Comparison of ENCODE assay signal across 1 cellular context in genomic region chr3:121834734-121835709, GRCh38.
TF ChIP-seq lines count a peak whose summit lies in the region.

TSS of gene EAF2 (plus strand) at chr3:121835209. CDS start at chr3:121835286, 77 bp downstream.
TSS of gene IQCB1 (minus strand) at chr3:121835060. CDS start at chr3:121828960, 6,100 bp downstream.

TF ChIP-seq in HEK293, 187 proteins besides CTCF, POLR2A, EP300 and RAD21 (continued from another document and continues in another):
- TF ChIP-seq KLF7 (tag by site-specific recombination; IDR thresholded peaks at IDR 0.05; ENCODE audit: borderline replicate concordance) = no peak
- TF ChIP-seq SETDB1 (IDR thresholded peaks at IDR 0.05; ENCODE audit: insufficient read length, low read length) = no peak
- peak; percentile 18 for TF ChIP-seq ZBTB26 (tag by site-specific recombination; optimal IDR thresholded peaks at IDR 0.05)
- TF ChIP-seq ZBTB48 (tag by site-specific recombination; IDR thresholded peaks at IDR 0.05) = peak; percentile 65; the same call in 1 of the 2 replicates
- TF ChIP-seq, protein P1, sequence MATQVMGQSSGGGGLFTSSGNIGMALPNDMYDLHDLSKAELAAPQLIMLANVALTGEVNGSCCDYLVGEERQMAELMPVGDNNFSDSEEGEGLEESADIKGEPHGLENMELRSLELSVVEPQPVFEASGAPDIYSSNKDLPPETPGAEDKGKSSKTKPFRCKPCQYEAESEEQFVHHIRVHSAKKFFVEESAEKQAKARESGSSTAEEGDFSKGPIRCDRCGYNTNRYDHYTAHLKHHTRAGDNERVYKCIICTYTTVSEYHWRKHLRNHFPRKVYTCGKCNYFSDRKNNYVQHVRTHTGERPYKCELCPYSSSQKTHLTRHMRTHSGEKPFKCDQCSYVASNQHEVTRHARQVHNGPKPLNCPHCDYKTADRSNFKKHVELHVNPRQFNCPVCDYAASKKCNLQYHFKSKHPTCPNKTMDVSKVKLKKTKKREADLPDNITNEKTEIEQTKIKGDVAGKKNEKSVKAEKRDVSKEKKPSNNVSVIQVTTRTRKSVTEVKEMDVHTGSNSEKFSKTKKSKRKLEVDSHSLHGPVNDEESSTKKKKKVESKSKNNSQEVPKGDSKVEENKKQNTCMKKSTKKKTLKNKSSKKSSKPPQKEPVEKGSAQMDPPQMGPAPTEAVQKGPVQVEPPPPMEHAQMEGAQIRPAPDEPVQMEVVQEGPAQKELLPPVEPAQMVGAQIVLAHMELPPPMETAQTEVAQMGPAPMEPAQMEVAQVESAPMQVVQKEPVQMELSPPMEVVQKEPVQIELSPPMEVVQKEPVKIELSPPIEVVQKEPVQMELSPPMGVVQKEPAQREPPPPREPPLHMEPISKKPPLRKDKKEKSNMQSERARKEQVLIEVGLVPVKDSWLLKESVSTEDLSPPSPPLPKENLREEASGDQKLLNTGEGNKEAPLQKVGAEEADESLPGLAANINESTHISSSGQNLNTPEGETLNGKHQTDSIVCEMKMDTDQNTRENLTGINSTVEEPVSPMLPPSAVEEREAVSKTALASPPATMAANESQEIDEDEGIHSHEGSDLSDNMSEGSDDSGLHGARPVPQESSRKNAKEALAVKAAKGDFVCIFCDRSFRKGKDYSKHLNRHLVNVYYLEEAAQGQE (tag by site-specific recombination; IDR thresholded peaks at IDR 0.05) = peak; percentile 55; the same call in 1 of the 2 replicates
- TF ChIP-seq ZSCAN30 (tag by site-specific recombination; IDR thresholded peaks at IDR 0.05) = no peak
- no peak for TF ChIP-seq ZNF214 (tag by site-specific recombination; IDR thresholded peaks at IDR 0.05; ENCODE audit: borderline replicate concordance)
- no peak for TF ChIP-seq ZNF830 (tag by site-specific recombination; IDR thresholded peaks at IDR 0.05; ENCODE audit: low read depth)
- TF ChIP-seq, protein P2, sequence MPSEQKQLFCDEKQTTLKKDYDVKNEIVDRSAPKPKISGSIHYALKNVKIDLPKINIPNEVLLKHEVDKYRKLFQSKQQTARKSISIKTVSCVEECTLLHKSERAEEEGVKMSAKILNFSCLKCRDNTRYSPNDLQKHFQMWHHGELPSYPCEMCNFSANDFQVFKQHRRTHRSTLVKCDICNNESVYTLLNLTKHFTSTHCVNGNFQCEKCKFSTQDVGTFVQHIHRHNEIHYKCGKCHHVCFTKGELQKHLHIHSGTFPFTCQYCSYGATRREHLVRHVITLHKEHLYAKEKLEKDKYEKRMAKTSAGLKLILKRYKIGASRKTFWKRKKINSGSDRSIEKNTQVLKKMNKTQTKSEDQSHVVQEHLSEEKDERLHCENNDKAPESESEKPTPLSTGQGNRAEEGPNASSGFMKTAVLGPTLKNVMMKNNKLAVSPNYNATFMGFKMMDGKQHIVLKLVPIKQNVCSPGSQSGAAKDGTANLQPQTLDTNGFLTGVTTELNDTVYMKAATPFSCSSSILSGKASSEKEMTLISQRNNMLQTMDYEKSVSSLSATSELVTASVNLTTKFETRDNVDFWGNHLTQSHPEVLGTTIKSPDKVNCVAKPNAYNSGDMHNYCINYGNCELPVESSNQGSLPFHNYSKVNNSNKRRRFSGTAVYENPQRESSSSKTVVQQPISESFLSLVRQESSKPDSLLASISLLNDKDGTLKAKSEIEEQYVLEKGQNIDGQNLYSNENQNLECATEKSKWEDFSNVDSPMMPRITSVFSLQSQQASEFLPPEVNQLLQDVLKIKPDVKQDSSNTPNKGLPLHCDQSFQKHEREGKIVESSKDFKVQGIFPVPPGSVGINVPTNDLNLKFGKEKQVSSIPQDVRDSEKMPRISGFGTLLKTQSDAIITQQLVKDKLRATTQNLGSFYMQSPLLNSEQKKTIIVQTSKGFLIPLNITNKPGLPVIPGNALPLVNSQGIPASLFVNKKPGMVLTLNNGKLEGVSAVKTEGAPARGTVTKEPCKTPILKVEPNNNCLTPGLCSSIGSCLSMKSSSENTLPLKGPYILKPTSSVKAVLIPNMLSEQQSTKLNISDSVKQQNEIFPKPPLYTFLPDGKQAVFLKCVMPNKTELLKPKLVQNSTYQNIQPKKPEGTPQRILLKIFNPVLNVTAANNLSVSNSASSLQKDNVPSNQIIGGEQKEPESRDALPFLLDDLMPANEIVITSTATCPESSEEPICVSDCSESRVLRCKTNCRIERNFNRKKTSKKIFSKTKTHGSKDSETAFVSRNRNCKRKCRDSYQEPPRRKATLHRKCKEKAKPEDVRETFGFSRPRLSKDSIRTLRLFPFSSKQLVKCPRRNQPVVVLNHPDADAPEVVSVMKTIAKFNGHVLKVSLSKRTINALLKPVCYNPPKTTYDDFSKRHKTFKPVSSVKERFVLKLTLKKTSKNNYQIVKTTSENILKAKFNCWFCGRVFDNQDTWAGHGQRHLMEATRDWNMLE (tag by site-specific recombination; conservative IDR thresholded peaks at IDR 0.05; ENCODE audit: low read depth) = no peak
- 0 out of 2 replicates have a peak, but pooled peaks have one; percentile 28 for TF ChIP-seq KLF16 (tag by site-specific recombination; IDR thresholded peaks at IDR 0.05)
- no peak for TF ChIP-seq GLI4 (tag by site-specific recombination; IDR thresholded peaks at IDR 0.05)
- peak; percentile 33; the same call in 1 of the 2 replicates for TF ChIP-seq ZIC2 (tag by site-specific recombination; IDR thresholded peaks at IDR 0.05)
- TF ChIP-seq ZNF202 (tag by site-specific recombination; IDR thresholded peaks at IDR 0.05; ENCODE audit: borderline replicate concordance) = no peak
- 0 out of 2 replicates have a peak, but pooled peaks have one; percentile 25 for TF ChIP-seq EGR2 (tag by site-specific recombination; IDR thresholded peaks at IDR 0.05; ENCODE audit: low read depth)
- TF ChIP-seq RBAK (tag by site-specific recombination; IDR thresholded peaks at IDR 0.05) = no peak
- TF ChIP-seq ZNF785 (tag by site-specific recombination; IDR thresholded peaks at IDR 0.05) = no peak
- peak; percentile 16; the same call in 1 of the 2 replicates for TF ChIP-seq PATZ1 (tag by site-specific recombination; IDR thresholded peaks at IDR 0.05)
- TF ChIP-seq TSHZ1 (tag by site-specific recombination; IDR thresholded peaks at IDR 0.05; ENCODE audit: borderline replicate concordance) = no peak
- no peak for TF ChIP-seq ZNF239 (tag by site-specific recombination; IDR thresholded peaks at IDR 0.05)
- no peak for TF ChIP-seq ZNF654 (tag by site-specific recombination; IDR thresholded peaks at IDR 0.05; ENCODE audit: low read depth)
- peak; percentile 57 for TF ChIP-seq ZXDB (tag by site-specific recombination; IDR thresholded peaks at IDR 0.05)
- TF ChIP-seq ZNF629 (tag by site-specific recombination; IDR thresholded peaks at IDR 0.05) = no peak
- TF ChIP-seq, protein P3, sequence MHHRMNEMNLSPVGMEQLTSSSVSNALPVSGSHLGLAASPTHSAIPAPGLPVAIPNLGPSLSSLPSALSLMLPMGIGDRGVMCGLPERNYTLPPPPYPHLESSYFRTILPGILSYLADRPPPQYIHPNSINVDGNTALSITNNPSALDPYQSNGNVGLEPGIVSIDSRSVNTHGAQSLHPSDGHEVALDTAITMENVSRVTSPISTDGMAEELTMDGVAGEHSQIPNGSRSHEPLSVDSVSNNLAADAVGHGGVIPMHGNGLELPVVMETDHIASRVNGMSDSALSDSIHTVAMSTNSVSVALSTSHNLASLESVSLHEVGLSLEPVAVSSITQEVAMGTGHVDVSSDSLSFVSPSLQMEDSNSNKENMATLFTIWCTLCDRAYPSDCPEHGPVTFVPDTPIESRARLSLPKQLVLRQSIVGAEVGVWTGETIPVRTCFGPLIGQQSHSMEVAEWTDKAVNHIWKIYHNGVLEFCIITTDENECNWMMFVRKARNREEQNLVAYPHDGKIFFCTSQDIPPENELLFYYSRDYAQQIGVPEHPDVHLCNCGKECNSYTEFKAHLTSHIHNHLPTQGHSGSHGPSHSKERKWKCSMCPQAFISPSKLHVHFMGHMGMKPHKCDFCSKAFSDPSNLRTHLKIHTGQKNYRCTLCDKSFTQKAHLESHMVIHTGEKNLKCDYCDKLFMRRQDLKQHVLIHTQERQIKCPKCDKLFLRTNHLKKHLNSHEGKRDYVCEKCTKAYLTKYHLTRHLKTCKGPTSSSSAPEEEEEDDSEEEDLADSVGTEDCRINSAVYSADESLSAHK (tag by site-specific recombination; IDR thresholded peaks at IDR 0.05) = no peak
- no peak for TF ChIP-seq BCL11A (tag by site-specific recombination; IDR thresholded peaks at IDR 0.05; ENCODE audit: low read depth)
- TF ChIP-seq ZNF548 (tag by site-specific recombination; IDR thresholded peaks at IDR 0.05) = no peak
- TF ChIP-seq ZNF335 (tag by site-specific recombination; conservative IDR thresholded peaks at IDR 0.05) = peak; percentile 74
- TF ChIP-seq ZNF223 (tag by site-specific recombination; IDR thresholded peaks at IDR 0.05) = no peak
- no peak for TF ChIP-seq ZFHX2 (tag by site-specific recombination; conservative IDR thresholded peaks at IDR 0.05)
- TF ChIP-seq, protein P4, sequence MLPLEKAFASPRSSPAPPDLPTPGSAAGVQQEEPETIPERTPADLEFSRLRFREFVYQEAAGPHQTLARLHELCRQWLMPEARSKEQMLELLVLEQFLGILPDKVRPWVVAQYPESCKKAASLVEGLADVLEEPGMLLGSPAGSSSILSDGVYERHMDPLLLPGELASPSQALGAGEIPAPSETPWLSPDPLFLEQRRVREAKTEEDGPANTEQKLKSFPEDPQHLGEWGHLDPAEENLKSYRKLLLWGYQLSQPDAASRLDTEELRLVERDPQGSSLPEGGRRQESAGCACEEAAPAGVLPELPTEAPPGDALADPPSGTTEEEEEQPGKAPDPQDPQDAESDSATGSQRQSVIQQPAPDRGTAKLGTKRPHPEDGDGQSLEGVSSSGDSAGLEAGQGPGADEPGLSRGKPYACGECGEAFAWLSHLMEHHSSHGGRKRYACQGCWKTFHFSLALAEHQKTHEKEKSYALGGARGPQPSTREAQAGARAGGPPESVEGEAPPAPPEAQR (tag by site-specific recombination; IDR thresholded peaks at IDR 0.05) = no peak
- TF ChIP-seq GLIS1 (tag by site-specific recombination; IDR thresholded peaks at IDR 0.05) = peak; percentile 52; the same call in 1 of the 2 replicates
- TF ChIP-seq ZNF19 (tag by site-specific recombination; IDR thresholded peaks at IDR 0.05; ENCODE audit: low read depth) = no peak
- no peak for TF ChIP-seq ZBTB8A (tag by site-specific recombination; IDR thresholded peaks at IDR 0.05)
- TF ChIP-seq KLF8 (tag by site-specific recombination; IDR thresholded peaks at IDR 0.05) = peak; percentile 27; the same call in 1 of the 2 replicates
- peak; percentile 46 for TF ChIP-seq PRDM1 (tag by site-specific recombination; IDR thresholded peaks at IDR 0.05)
- no peak for TF ChIP-seq ZNF791 (tag by site-specific recombination; IDR thresholded peaks at IDR 0.05)
- TF ChIP-seq ZNF2 (tag by site-specific recombination; IDR thresholded peaks at IDR 0.05) = no peak
- TF ChIP-seq ZNF501 (tag by site-specific recombination; IDR thresholded peaks at IDR 0.05) = peak; percentile 60; the same call in 1 of the 2 replicates
- TF ChIP-seq ZNF664 (tag by site-specific recombination; IDR thresholded peaks at IDR 0.05) = no peak
- peak; percentile 88 for TF ChIP-seq SP2 (tag by site-specific recombination; IDR thresholded peaks at IDR 0.05)
- TF ChIP-seq ZNF561 (tag by site-specific recombination; IDR thresholded peaks at IDR 0.05; ENCODE audit: borderline replicate concordance) = peak; percentile 32; the same call in 1 of the 2 replicates
- TF ChIP-seq ZBTB17 (tag by site-specific recombination; IDR thresholded peaks at IDR 0.05) = peak; percentile 40
- peak; percentile 62 for TF ChIP-seq SCRT2 (tag by site-specific recombination; IDR thresholded peaks at IDR 0.05)
- TF ChIP-seq TRIM28 (IDR thresholded peaks at IDR 0.05; ENCODE audit: borderline replicate concordance, low read length) = peak; percentile 61; the same call in 1 of the 2 replicates
- peak; percentile 76 for TF ChIP-seq SP3 (tag by site-specific recombination; IDR thresholded peaks at IDR 0.05)
- no peak for TF ChIP-seq ZEB2 (tag by site-specific recombination; IDR thresholded peaks at IDR 0.05)
- no peak for TF ChIP-seq ZNF792 (tag by site-specific recombination; IDR thresholded peaks at IDR 0.05)
